Comparison of ENCODE assay signal across 37 cellular contexts in genomic region chrX:74670028-74670427, GRCh38. TPM values are rescaled to one million over a fixed set of nuclear protein-coding genes. Genes with fewer than 3 reads are reported as not detected.
A peak's percentile ranks its signal among the peaks of the same experiment; 100 is the strongest.
DNase-seq lines count a peak whose midpoint lies in the region; ATAC-seq, FAIRE-seq and TF ChIP-seq lines count a peak whose summit lies in the region.
"Had no signal": no experiment of that assay in that cellular context is flagged by ENCODE, and none has a peak within 500 bp of the region (broad histone marks: within the 10 kb centered on the region; RNA-seq: fewer than 3 reads in every experiment).

No MANE protein-coding gene starts in this region.

- H3K9me3 ChIP-seq in astrocyte (ENCODE audit: insufficient read depth, low read depth, low read length) (no peaks in the 10 kb centered on the region), endothelial cell of umbilical vein (replicated peaks; ENCODE audit: control insufficient read depth, insufficient read depth, low read length) (no peaks in the 10 kb centered on the region), stomach (no peaks in the 10 kb centered on the region)
- H3K9me3 ChIP-seq: A549; BE2C; BLaER1; BLaER1 treated with 17β-estradiol and CSF1 and Interleukin-3, amounts not matched to agents 10 nM and 100 nM; Caco-2 had no signal

- H3K36me3 ChIP-seq in astrocyte (ENCODE audit: insufficient read depth, low read length) (no peaks in the 10 kb centered on the region), endothelial cell of umbilical vein (ENCODE audit: control insufficient read depth in 2 of 2, extremely low read depth in 1 of 2, insufficient read depth in 2 of 2, low read length in 2 of 2) (no peaks in the 10 kb centered on the region), stomach (no peaks in the 10 kb centered on the region)
- H3K36me3 ChIP-seq: BE2C; BLaER1; BLaER1 treated with 17β-estradiol and CSF1 and Interleukin-3, amounts not matched to agents 10 nM and 100 nM had no signal

- no peak overlapping the region for H3K4me3 Mint-ChIP-seq in astrocyte (ENCODE audit: unreplicated experiment)
- H3K4me3 Mint-ChIP-seq: B cell; CD14-positive monocyte; CD4-positive, alpha-beta memory T cell; CD4-positive, alpha-beta T cell; CD4-positive, CD25-positive, alpha-beta regulatory T cell; CD8-positive, alpha-beta memory T cell; CD8-positive, alpha-beta T cell had no signal

- TF ChIP-seq CTCF in LNCaP clone FGC (IDR thresholded peaks at IDR 0.05; ENCODE audit: control insufficient read depth, extremely low read depth, insufficient read depth) (no peak), VCaP (conservative IDR thresholded peaks at IDR 0.05) (no peak), astrocyte (IDR thresholded peaks at IDR 0.05; ENCODE audit: insufficient read depth, low read depth, low read length) (no peak), endothelial cell of umbilical vein (IDR thresholded peaks at IDR 0.05; ENCODE audit: extremely low read depth in 1 of 2, insufficient read depth in 1 of 2, low read depth in 1 of 2, low read length in 2 of 2) (no peak), stomach (IDR thresholded peaks at IDR 0.05) (no peak)

- BruUV-seq in endothelial cell of umbilical vein (replicated peaks; lab: Mats Ljungman, UMichigan): no TSS peak

- peak; percentile 20 for FAIRE-seq in astrocyte (lab: Jason Lieb, UNC)
- peak; percentile 48 for FAIRE-seq in endothelial cell of umbilical vein (lab: Jason Lieb, UNC)
- FAIRE-seq: A204.1, A549, D721Med had no signal

- dilution Hi-C loops in endothelial cell of umbilical vein (cut with MboI; ENCODE audit: extremely low pct_ligation_motif_present, low sequenced_read_pairs): no loop called here

- H3K27ac Mint-ChIP-seq in astrocyte (ENCODE audit: unreplicated experiment): no peak overlapping the region
- H3K27ac Mint-ChIP-seq: B cell; CD14-positive monocyte; CD4-positive, alpha-beta memory T cell; CD4-positive, alpha-beta T cell; CD4-positive, CD25-positive, alpha-beta regulatory T cell; CD8-positive, alpha-beta memory T cell; CD8-positive, alpha-beta T cell had no signal

- no peaks in the 10 kb centered on the region for H4K20me1 ChIP-seq in astrocyte (ENCODE audit: insufficient read depth, low read length)
- H4K20me1 ChIP-seq in endothelial cell of umbilical vein (replicated peaks; ENCODE audit: control insufficient read depth, extremely low read depth, insufficient read depth, low read length): no peaks in the 10 kb centered on the region
- H4K20me1 ChIP-seq: BLaER1; BLaER1 treated with 17β-estradiol and CSF1 and Interleukin-3, amounts not matched to agents 10 nM and 100 nM had no signal

- H3K4me1 ChIP-seq in astrocyte (ENCODE audit: insufficient read depth, low read length) (no peaks in the 10 kb centered on the region), endothelial cell of umbilical vein (ENCODE audit: control insufficient read depth, extremely low read depth, insufficient read depth, low read length) (no peaks in the 10 kb centered on the region), stomach (no peaks in the 10 kb centered on the region)
- H3K4me1 ChIP-seq: A549; BE2C; BLaER1; BLaER1 treated with 17β-estradiol and CSF1 and Interleukin-3, amounts not matched to agents 10 nM and 100 nM; Caco-2 had no signal

- H3K4me2 ChIP-seq in astrocyte (ENCODE audit: low read length): no peak overlapping the region
- no peak overlapping the region for H3K4me2 ChIP-seq in endothelial cell of umbilical vein (ENCODE audit: insufficient read depth, low read length)
- H3K4me2 ChIP-seq: A549; BLaER1; BLaER1 treated with 17β-estradiol and CSF1 and Interleukin-3, amounts not matched to agents 10 nM and 100 nM had no signal

- H2AFZ ChIP-seq in astrocyte (ENCODE audit: low read depth, low read length) (no peak overlapping the region), endothelial cell of umbilical vein (ENCODE audit: low read depth, low read length) (no peak overlapping the region)

- DNase-seq in LNCaP clone FGC (ENCODE audit: low read depth): peak; percentile 43
- DNase-seq in astrocyte (ENCODE audit: low read depth): no peak
- DNase-seq in endothelial cell of umbilical vein (ENCODE audit: low read depth, low spot score): no peak
- no peak for DNase-seq in cerebellar nuclear complex (lab: John Stamatoyannopoulos, UW)
- DNase-seq in stomach: no peak
- DNase-seq: 8988T; ACHN; AML-193; BE2C; C1 segment of cervical spinal cord; Caco-2; Calu3; CD4-positive, alpha-beta memory T cell; CD4-positive, alpha-beta T cell; CD4-positive, CD25-positive, alpha-beta regulatory T cell; CD8-positive, alpha-beta memory T cell; CD8-positive, alpha-beta T cell; COR-L47; DMS 273 treated with DMSO at 0.1 percent for 48 hours; DMS153; DMS53; DMS79; DMS79 treated with DMSO at 0.1 percent for 48 hours; DND-41; EL had no signal

- no peaks in the 10 kb centered on the region for H3K27me3 Mint-ChIP-seq in astrocyte (ENCODE audit: low read depth, unreplicated experiment)
- H3K27me3 Mint-ChIP-seq: CD4-positive, alpha-beta T cell; CD4-positive, CD25-positive, alpha-beta regulatory T cell had no signal

- intact Hi-C loops in endothelial cell of umbilical vein (cut with micrococcal nuclease) (no loop called here), stomach (cut with DNase I; ENCODE audit: low total_unique reads) (no loop called here)

- H3K9me3 Mint-ChIP-seq in astrocyte (ENCODE audit: unreplicated experiment): no peaks in the 10 kb centered on the region
- H3K9me3 Mint-ChIP-seq: CD4-positive, alpha-beta memory T cell; CD4-positive, alpha-beta T cell; CD8-positive, alpha-beta memory T cell; CD8-positive, alpha-beta T cell had no signal

- H3K27me3 ChIP-seq in astrocyte (ENCODE audit: insufficient read depth, low read length) (no peaks in the 10 kb centered on the region), endothelial cell of umbilical vein (ENCODE audit: control insufficient read depth in 2 of 2, insufficient read depth in 2 of 2, low read length in 2 of 2) (no peaks in the 10 kb centered on the region), stomach (no peaks in the 10 kb centered on the region)
- H3K27me3 ChIP-seq: BE2C had no signal

- ATAC-seq in GM18502 (IDR thresholded peaks at IDR 0.05; ENCODE audit: poor library complexity, unreplicated experiment): no peak
- ATAC-seq in HG02588 (IDR thresholded peaks at IDR 0.05; ENCODE audit: unreplicated experiment): no peak
- ATAC-seq: A549; CD8-positive, alpha-beta T cell had no signal

- WGBS in stomach, 5 donors: 33 to 70% (median 46%) methylated on average over 1 of the region's 1 CpG

- no peak overlapping the region for H3K9ac ChIP-seq in astrocyte (ENCODE audit: low read length)
- H3K9ac ChIP-seq in endothelial cell of umbilical vein (replicated peaks; ENCODE audit: extremely low read depth, insufficient read depth, low read length): no peak overlapping the region
- H3K9ac ChIP-seq: BLaER1; BLaER1 treated with 17β-estradiol and CSF1 and Interleukin-3, amounts not matched to agents 10 nM and 100 nM had no signal

- H3K9me1 ChIP-seq in endothelial cell of umbilical vein (replicated peaks; ENCODE audit: control insufficient read depth, extremely low read depth, insufficient read depth, low read length): no peaks in the 10 kb centered on the region

- CTCF ChIA-PET in endothelial cell of umbilical vein (lab: Charles Lee): no interaction called here

- no peak for TF ChIP-seq EP300 in stomach (IDR thresholded peaks at IDR 0.05)

- H3K4me3 ChIP-seq in LNCaP clone FGC (ENCODE audit: low read depth, low read length): no peak overlapping the region
- no peak overlapping the region for H3K4me3 ChIP-seq in astrocyte (ENCODE audit: insufficient read depth, low read depth, low read length)
- no peak overlapping the region for H3K4me3 ChIP-seq in endothelial cell of umbilical vein (replicated peaks in 1 of 3; ENCODE audit: insufficient read depth in 1 of 3, low read depth in 1 of 3, low read length in 3 of 3)
- H3K4me3 ChIP-seq in stomach: no peak overlapping the region
- H3K4me3 ChIP-seq: A549; BLaER1; BLaER1 treated with 17β-estradiol and CSF1 and Interleukin-3, amounts not matched to agents 10 nM and 100 nM had no signal

- H3K4me1 Mint-ChIP-seq in astrocyte (ENCODE audit: low read depth, unreplicated experiment): no peaks in the 10 kb centered on the region
- H3K4me1 Mint-ChIP-seq: B cell; CD14-positive monocyte; CD4-positive, CD25-positive, alpha-beta regulatory T cell had no signal

- H3K27ac ChIP-seq in VCaP (peak overlapping the region; percentile 54), astrocyte (ENCODE audit: low read depth, low read length) (no peak overlapping the region), endothelial cell of umbilical vein (ENCODE audit: insufficient read depth, low read depth, low read length) (no peak overlapping the region), stomach (no peak overlapping the region)
- H3K27ac ChIP-seq: 22Rv1; A549; BLaER1; BLaER1 treated with 17β-estradiol and CSF1 and Interleukin-3, amounts not matched to agents 10 nM and 100 nM; C4-2B had no signal

- POLR2A ChIA-PET in endothelial cell of umbilical vein (lab: Charles Lee): no interaction called here

- TF ChIP-seq POLR2A in endothelial cell of umbilical vein (IDR thresholded peaks at IDR 0.05; ENCODE audit: low read depth, low read length): no peak
- TF ChIP-seq POLR2A in stomach (IDR thresholded peaks at IDR 0.05): no peak

- H3K36me3 Mint-ChIP-seq in astrocyte (ENCODE audit: low read depth, unreplicated experiment): no peaks in the 10 kb centered on the region
- H3K36me3 Mint-ChIP-seq: CD14-positive monocyte; CD4-positive, alpha-beta memory T cell; CD4-positive, CD25-positive, alpha-beta regulatory T cell; CD8-positive, alpha-beta memory T cell; CD8-positive, alpha-beta T cell had no signal

- no peaks in the 10 kb centered on the region for H3K79me2 ChIP-seq in astrocyte (ENCODE audit: insufficient read depth, low read length)
- H3K79me2 ChIP-seq in endothelial cell of umbilical vein (ENCODE audit: control insufficient read depth, insufficient read depth, low read length): no peaks in the 10 kb centered on the region

TF ChIP-seq in endothelial cell of umbilical vein, 7 proteins besides CTCF, POLR2A, EP300 and RAD21 (continues in another document):
- TF ChIP-seq MAX (IDR thresholded peaks at IDR 0.05; ENCODE audit: insufficient read depth, insufficient read length) (no peak), EZH2 (IDR thresholded peaks at IDR 0.05; ENCODE audit: borderline replicate concordance, low read depth, low read length, severe bottlenecking) (no peak)

RNA-seq across cellular contexts. Expression of gene RLIM, which starts 55.6 kb away (rescaled TPM):
- 53.5 and 55.4 TPM in 2 replicates for total RNA-seq in astrocyte
- total RNA-seq in endothelial cell of umbilical vein: 40.1 and 41.7 TPM in 2 replicates
- polyA plus RNA-seq in endothelial cell of umbilical vein: 6.2 and 8.2 TPM in 2 replicates
- 9.7 and 10.1 TPM in 2 replicates for polyA plus RNA-seq in endothelial cell of umbilical vein (2011; cell fraction: cytosol; rRNA removed)
- 18.3 and 21.9 TPM in 2 replicates for polyA plus RNA-seq in endothelial cell of umbilical vein (2011; cell fraction: nucleus; rRNA removed)
- polyA plus RNA-seq in endothelial cell of umbilical vein (2012): 19.7 and 25.0 TPM in 2 replicates
- 36.9 and 38.7 TPM in 2 replicates for polyA minus RNA-seq in endothelial cell of umbilical vein
- 61.1 TPM for polyA minus RNA-seq in endothelial cell of umbilical vein (2011; cell fraction: cytosol; rRNA and poly(A)+ RNA removed)
- 44.9 and 56.9 TPM in 2 replicates for polyA minus RNA-seq in endothelial cell of umbilical vein (2011; cell fraction: nucleus; rRNA and poly(A)+ RNA removed)
- total RNA-seq in stomach: 10 to 100 TPM in 4 of 5 donors, 1 to 10 TPM in 1; 2.9 to 67.9 (median 16.9) TPM
- 1 to 10 TPM; 4.3 to 4.9 (median 4.4) TPM for polyA plus RNA-seq in stomach
